ENCODE assay signal across 26 cellular contexts in genomic region chr11:115396533-115396932, GRCh38.
"Had no signal": no experiment of that assay in that cellular context is flagged by ENCODE, and none has a peak within 500 bp of the region (broad histone marks: within the 10 kb centered on the region; RNA-seq: fewer than 3 reads in every experiment).

No MANE protein-coding gene starts in this region.

- H3K27ac Mint-ChIP-seq: activated B cell treated with CpG ODN at 0.5 μM for 24 hours; activated CD4-positive, alpha-beta memory T cell treated with anti-CD3 and anti-CD28 coated beads for 36 hours; activated CD4-positive, alpha-beta T cell treated with anti-CD3 and anti-CD28 coated beads, Interleukin-2, amount 10 ng/mL, durations not matched to agents 24 days and 14 days; activated naive CD4-positive, alpha-beta T cell treated with anti-CD3 and anti-CD28 coated beads, Interleukin-2, amount 50 U/mL, for 72 hours; activated naive CD8-positive, alpha-beta T cell treated with anti-CD3 and anti-CD28 coated beads, Interleukin-2, amount 50 U/mL, for 24 hours; T-cell had no signal

- H3K4me1 Mint-ChIP-seq: activated B cell treated with CpG ODN at 0.5 μM for 24 hours; activated CD4-positive, alpha-beta T cell treated with anti-CD3 and anti-CD28 coated beads, Interleukin-2, amount 10 ng/mL, durations not matched to agents 24 days and 14 days; activated naive CD8-positive, alpha-beta T cell treated with anti-CD3 and anti-CD28 coated beads, Interleukin-2, amount 50 U/mL, for 24 hours; T-cell had no signal

- H3K36me3 ChIP-seq: ascending aorta had no signal

- H3K4me3 Mint-ChIP-seq: activated B cell treated with CpG ODN at 0.5 μM for 24 hours; activated CD4-positive, alpha-beta memory T cell treated with anti-CD3 and anti-CD28 coated beads for 36 hours; activated CD4-positive, alpha-beta T cell treated with anti-CD3 and anti-CD28 coated beads, Interleukin-2, amount 10 ng/mL, durations not matched to agents 24 days and 14 days; activated naive CD8-positive, alpha-beta T cell treated with anti-CD3 and anti-CD28 coated beads, Interleukin-2, amount 50 U/mL, for 24 hours; activated T-cell treated with anti-CD3 and anti-CD28 coated beads, Interleukin-2, amount 50 U/mL, for 4 hours; T-cell had no signal

- H3K9me3 ChIP-seq: ascending aorta, body of pancreas had no signal

- H3K27me3 Mint-ChIP-seq: activated B cell treated with CpG ODN at 0.5 μM for 24 hours; activated CD4-positive, alpha-beta memory T cell treated with anti-CD3 and anti-CD28 coated beads for 36 hours; activated CD4-positive, alpha-beta T cell treated with anti-CD3 and anti-CD28 coated beads, Interleukin-2, amount 10 ng/mL, durations not matched to agents 24 days and 14 days; activated naive CD8-positive, alpha-beta T cell treated with anti-CD3 and anti-CD28 coated beads, Interleukin-2, amount 50 U/mL, for 24 hours had no signal

- DNase-seq: activated B cell treated with CpG ODN at 0.5 μM for 24 hours; activated CD4-positive, alpha-beta memory T cell treated with anti-CD3 and anti-CD28 coated beads for 36 hours; activated CD4-positive, alpha-beta T cell treated with anti-CD3 and anti-CD28 coated beads for 1 hour; activated CD4-positive, alpha-beta T cell treated with anti-CD3 and anti-CD28 coated beads, Interleukin-2, amount 10 ng/mL, durations not matched to agents 24 days and 14 days; activated CD8-positive, alpha-beta memory T cell treated with anti-CD3 and anti-CD28 coated beads for 24 hours; activated effector memory CD4-positive, alpha-beta T cell treated with anti-CD3 and anti-CD28 coated beads, Interleukin-2, amount 50 U/mL, for 16 hours; activated naive CD4-positive, alpha-beta T cell treated with Interleukin-2 at 50 U/mL for 16 hours; activated naive CD8-positive, alpha-beta T cell treated with anti-CD3 and anti-CD28 coated beads, Interleukin-2, amount 50 U/mL, for 24 hours; activated T-cell treated with anti-CD3 and anti-CD28 coated beads, Interleukin-2, amount 50 U/mL, for 4 hours; amniotic stem cell; body of pancreas; NCI-H1092; NCI-H1930; NCI-H510A; NCI-H526 treated with DMSO at 0.1 percent for 48 hours; OCI-M1; RPMI8226; T-cell; T-helper 2 cell; T1000 had no signal

- H3K27ac ChIP-seq: ascending aorta, body of pancreas, KMS-11, SK-N-MC had no signal

- ATAC-seq: activated naive CD4-positive, alpha-beta T cell treated with anti-CD3 and anti-CD28 coated beads, Interleukin-2, amount 50 U/mL, for 72 hours; activated naive CD8-positive, alpha-beta T cell treated with anti-CD3 and anti-CD28 coated beads, Interleukin-2, amount 50 U/mL, for 24 hours; activated T-cell treated with anti-CD3 and anti-CD28 coated beads, Interleukin-2, amount 50 U/mL, for 4 hours; body of pancreas; Panc1; Right ventricle myocardium inferior; T-cell had no signal

- H3K9me3 Mint-ChIP-seq: activated B cell treated with CpG ODN at 0.5 μM for 24 hours; activated CD4-positive, alpha-beta memory T cell treated with anti-CD3 and anti-CD28 coated beads for 36 hours; activated CD4-positive, alpha-beta T cell treated with anti-CD3 and anti-CD28 coated beads, Interleukin-2, amount 10 ng/mL, durations not matched to agents 24 days and 14 days; activated naive CD8-positive, alpha-beta T cell treated with anti-CD3 and anti-CD28 coated beads, Interleukin-2, amount 50 U/mL, for 24 hours; activated T-cell treated with anti-CD3 and anti-CD28 coated beads, Interleukin-2, amount 50 U/mL, for 4 hours had no signal

- H3K4me1 ChIP-seq: ascending aorta, body of pancreas had no signal

- H3K36me3 Mint-ChIP-seq: activated CD4-positive, alpha-beta memory T cell treated with anti-CD3 and anti-CD28 coated beads for 36 hours; T-cell had no signal

- H3K4me3 ChIP-seq: ascending aorta, body of pancreas, SK-N-MC had no signal
